Comparison of ENCODE assay signal across 11 cellular contexts in genomic region chr1:172545349-172546004, GRCh38. TPM values are rescaled to one million over a fixed set of nuclear protein-coding genes. Genes with fewer than 3 reads are reported as not detected.
DNase-seq lines count a peak whose midpoint lies in the region; ATAC-seq and TF ChIP-seq lines count a peak whose summit lies in the region.
"Had no signal": no experiment of that assay in that cellular context is flagged by ENCODE, and none has a peak within 500 bp of the region (broad histone marks: within the 10 kb centered on the region; RNA-seq: fewer than 3 reads in every experiment).

No MANE protein-coding gene starts in this region.

- H3K9me3 Mint-ChIP-seq in stimulated activated naive CD8-positive, alpha-beta T cell treated with anti-CD3 and anti-CD28 coated beads, Interleukin-15, amount 100 ng/mL, for 72 hours, result no peaks in the 10 kb centered on the region
- H3K9me3 Mint-ChIP-seq in activated CD4-positive, alpha-beta T cell treated with anti-CD3 and anti-CD28 coated beads, Interleukin-2, amount 10 ng/mL, durations not matched to agents 7 days and 5 days, result no peaks in the 10 kb centered on the region
- H3K9me3 Mint-ChIP-seq in activated naive CD8-positive, alpha-beta T cell treated with anti-CD3 and anti-CD28 coated beads for 36 hours, result no peaks in the 10 kb centered on the region

- H3K27ac Mint-ChIP-seq in stimulated activated naive CD8-positive, alpha-beta T cell treated with anti-CD3 and anti-CD28 coated beads, Interleukin-15, amount 100 ng/mL, for 72 hours, result no peak overlapping the region
- no peak overlapping the region for H3K27ac Mint-ChIP-seq in activated CD4-positive, alpha-beta T cell treated with anti-CD3 and anti-CD28 coated beads, Interleukin-2, amount 10 ng/mL, durations not matched to agents 7 days and 5 days
- H3K27ac Mint-ChIP-seq in activated naive CD8-positive, alpha-beta T cell treated with anti-CD3 and anti-CD28 coated beads for 36 hours, result no peak overlapping the region

- no peak for TF ChIP-seq POLR2A in tibial nerve (IDR thresholded peaks at IDR 0.05)

- H3K27ac ChIP-seq in thymus (ENCODE audit: low read depth) (peak overlapping the region; percentile 25), tibial nerve (no peak overlapping the region)
- H3K27ac ChIP-seq: prostate gland had no signal

- H3K27me3 ChIP-seq in thymus (ENCODE audit: control insufficient read depth, insufficient read depth), result no peaks in the 10 kb centered on the region
- no peaks in the 10 kb centered on the region for H3K27me3 ChIP-seq in tibial nerve

- H3K9me3 ChIP-seq in thymus (ENCODE audit: control insufficient read depth) (no peaks in the 10 kb centered on the region), tibial nerve (no peaks in the 10 kb centered on the region)
- H3K9me3 ChIP-seq: prostate gland had no signal

- H3K4me1 Mint-ChIP-seq in stimulated activated naive CD8-positive, alpha-beta T cell treated with anti-CD3 and anti-CD28 coated beads, Interleukin-15, amount 100 ng/mL, for 72 hours, result peaks cover 42% of the 10 kb centered on the region
- H3K4me1 Mint-ChIP-seq in activated CD4-positive, alpha-beta T cell treated with anti-CD3 and anti-CD28 coated beads, Interleukin-2, amount 10 ng/mL, durations not matched to agents 7 days and 5 days, result peaks cover 22% of the 10 kb centered on the region
- peaks cover 46% of the 10 kb centered on the region for H3K4me1 Mint-ChIP-seq in activated naive CD8-positive, alpha-beta T cell treated with anti-CD3 and anti-CD28 coated beads for 36 hours

- H3K4me3 ChIP-seq in thymus (ENCODE audit: low read length) (no peak overlapping the region), tibial nerve (no peak overlapping the region)
- H3K4me3 ChIP-seq: prostate gland had no signal

- TF ChIP-seq CTCF in tibial nerve (IDR thresholded peaks at IDR 0.05), result no peak

- POLR2A ChIA-PET in activated CD4-positive, alpha-beta T cell treated with anti-CD3 and anti-CD28 coated beads, Interleukin-2, amount 10 ng/mL, durations not matched to agents 7 days and 5 days (lab: Charles Lee), result no interaction called here

- DNase-seq in stimulated activated naive CD8-positive, alpha-beta T cell treated with anti-CD3 and anti-CD28 coated beads, Interleukin-15, amount 100 ng/mL, for 72 hours, result no peak
- no peak for DNase-seq in stimulated activated naive CD8-positive, alpha-beta T cell treated with anti-CD3 and anti-CD28 coated beads, Interleukin-15, Interleukin-2, amounts not matched to agents 100 U/mL and 50 U/mL, for 24 hours
- no peak for DNase-seq in activated CD4-positive, alpha-beta T cell treated with anti-CD3 and anti-CD28 coated beads, Interleukin-2, amount 10 ng/mL, durations not matched to agents 7 days and 5 days
- no peak for DNase-seq in activated naive CD8-positive, alpha-beta T cell treated with anti-CD3 and anti-CD28 coated beads for 36 hours
- DNase-seq in tibial nerve (ENCODE audit: low spot score in 2 of 2), result no peak
- DNase-seq: activated T-cell treated with anti-CD3 and anti-CD28 coated beads for 4 hours, NCI-H2081 treated with DMSO at 0.1 percent for 48 hours had no signal

- H3K36me3 Mint-ChIP-seq in activated CD4-positive, alpha-beta T cell treated with anti-CD3 and anti-CD28 coated beads, Interleukin-2, amount 10 ng/mL, durations not matched to agents 7 days and 5 days (ENCODE audit: low read depth), result peaks cover 6% of the 10 kb centered on the region
- peaks cover 4% of the 10 kb centered on the region for H3K36me3 Mint-ChIP-seq in activated naive CD8-positive, alpha-beta T cell treated with anti-CD3 and anti-CD28 coated beads for 36 hours

- no peaks in the 10 kb centered on the region for H3K36me3 ChIP-seq in thymus (ENCODE audit: control insufficient read depth, insufficient read depth)
- H3K36me3 ChIP-seq in tibial nerve, result no peaks in the 10 kb centered on the region
- H3K36me3 ChIP-seq: prostate gland had no signal

- H3K4me3 Mint-ChIP-seq in stimulated activated naive CD8-positive, alpha-beta T cell treated with anti-CD3 and anti-CD28 coated beads, Interleukin-15, amount 100 ng/mL, for 72 hours, result no peak overlapping the region
- H3K4me3 Mint-ChIP-seq in activated CD4-positive, alpha-beta T cell treated with anti-CD3 and anti-CD28 coated beads, Interleukin-2, amount 10 ng/mL, durations not matched to agents 7 days and 5 days, result no peak overlapping the region
- no peak overlapping the region for H3K4me3 Mint-ChIP-seq in activated naive CD8-positive, alpha-beta T cell treated with anti-CD3 and anti-CD28 coated beads for 36 hours

- H3K27me3 Mint-ChIP-seq in stimulated activated naive CD8-positive, alpha-beta T cell treated with anti-CD3 and anti-CD28 coated beads, Interleukin-15, amount 100 ng/mL, for 72 hours, result no peaks in the 10 kb centered on the region
- no peaks in the 10 kb centered on the region for H3K27me3 Mint-ChIP-seq in activated CD4-positive, alpha-beta T cell treated with anti-CD3 and anti-CD28 coated beads, Interleukin-2, amount 10 ng/mL, durations not matched to agents 7 days and 5 days
- H3K27me3 Mint-ChIP-seq in activated naive CD8-positive, alpha-beta T cell treated with anti-CD3 and anti-CD28 coated beads for 36 hours, result no peaks in the 10 kb centered on the region

- H3K4me1 ChIP-seq in thymus (ENCODE audit: control insufficient read depth, insufficient read depth, low read length) (no peaks in the 10 kb centered on the region), tibial nerve (peaks cover 0 to 59% (median 6%) of the 10 kb centered on the region in 4 donors)
- H3K4me1 ChIP-seq: prostate gland had no signal

- ATAC-seq in stimulated activated naive CD8-positive, alpha-beta T cell treated with anti-CD3 and anti-CD28 coated beads, Interleukin-15, amount 100 ng/mL, for 72 hours, result peak; percentile 53
- no peak for ATAC-seq in stimulated activated naive CD8-positive, alpha-beta T cell treated with anti-CD3 and anti-CD28 coated beads, Interleukin-15, Interleukin-2, amounts not matched to agents 100 U/mL and 50 U/mL, for 24 hours
- ATAC-seq in HG02610 (IDR thresholded peaks at IDR 0.05; ENCODE audit: unreplicated experiment) (peak; percentile 77), HG03558 (IDR thresholded peaks at IDR 0.05; ENCODE audit: extremely low read depth, unreplicated experiment) (peak; percentile 57)

- CTCF ChIA-PET in activated CD4-positive, alpha-beta T cell treated with anti-CD3 and anti-CD28 coated beads, Interleukin-2, amount 10 ng/mL, durations not matched to agents 7 days and 5 days (lab: Charles Lee), result interaction anchor here (0.5 to 0.6 kb wide), 2 partner anchors 16 to 317 kb away, joined by 4 to 6 read pairs; no protein-coding TSS in a partner anchor

- WGBS in thymus, result 94% methylated on average over 5 of the region's 5 CpGs
- WGBS in tibial nerve, 2 donors, result 85 to 93% methylated on average over 5 of the region's 5 CpGs

- TF ChIP-seq EP300 in tibial nerve (IDR thresholded peaks at IDR 0.05), result no peak

RNA-seq across cellular contexts. Expression of gene SUCO, which starts 12.5 kb away (rescaled TPM):
- polyA plus RNA-seq in thymus, result 30.5 TPM
- total RNA-seq in activated CD4-positive, alpha-beta T cell treated with anti-CD3 and anti-CD28 coated beads, Interleukin-2, amount 10 ng/mL, durations not matched to agents 7 days and 5 days, result 10 to 100 TPM; 31.4 to 38.3 TPM
- 10 to 100 TPM; 18.9 to 21.8 TPM for total RNA-seq in activated naive CD8-positive, alpha-beta T cell treated with anti-CD3 and anti-CD28 coated beads for 36 hours
- total RNA-seq in tibial nerve, result 10 to 100 TPM; 33.6 to 48.6 (median 42.1) TPM
